ENCODE assay signal across 32 cellular contexts in genomic region chr10:75685187-75685586, GRCh38.
"Had no signal": no experiment of that assay in that cellular context is flagged by ENCODE, and none has a peak within 500 bp of the region (broad histone marks: within the 10 kb centered on the region; RNA-seq: fewer than 3 reads in every experiment).

No MANE protein-coding gene starts in this region.

- H3K27ac ChIP-seq: brain microvascular endothelial cell, coronary artery, dorsolateral prefrontal cortex, heart left ventricle, WERI-Rb-1 had no signal

- H3K27me3 ChIP-seq: brain microvascular endothelial cell, heart left ventricle had no signal

- H3K4me3 ChIP-seq: coronary artery, dorsolateral prefrontal cortex, heart left ventricle had no signal

- ATAC-seq: activated CD4-positive, alpha-beta T cell treated with anti-CD3 and anti-CD28 coated beads for 36 hours; activated CD8-positive, alpha-beta memory T cell treated with anti-CD3 and anti-CD28 coated beads, Interleukin-2, amount 10 ng/mL, durations not matched to agents 7 days and 5 days; activated CD8-positive, alpha-beta T cell treated with anti-CD3 and anti-CD28 coated beads, Interleukin-2, amount 10 ng/mL, durations not matched to agents 7 days and 5 days; activated T-cell treated with anti-CD3 and anti-CD28 coated beads, Interleukin-2, amount 50 U/mL, for 72 hours; esophagus mucosa; heart left ventricle; T-helper 17 cell had no signal

- H3K27ac Mint-ChIP-seq: activated CD4-positive, alpha-beta memory T cell treated with anti-CD3 and anti-CD28 coated beads for 36 hours; activated CD4-positive, alpha-beta T cell treated with anti-CD3 and anti-CD28 coated beads for 36 hours; activated CD4-positive, alpha-beta T cell treated with anti-CD3 and anti-CD28 coated beads, Interleukin-2, amount 10 ng/mL, durations not matched to agents 24 days and 14 days; activated CD8-positive, alpha-beta memory T cell treated with anti-CD3 and anti-CD28 coated beads, Interleukin-2, amount 10 ng/mL, durations not matched to agents 7 days and 5 days; activated CD8-positive, alpha-beta T cell treated with anti-CD3 and anti-CD28 coated beads, Interleukin-2, amount 10 ng/mL, durations not matched to agents 7 days and 5 days; activated naive CD8-positive, alpha-beta T cell; activated T-cell treated with anti-CD3 and anti-CD28 coated beads, Interleukin-2, amount 50 U/mL, for 24 hours; activated T-cell treated with anti-CD3 and anti-CD28 coated beads, Interleukin-2, amount 50 U/mL, for 72 hours; dendritic cell treated with granulocyte-macrophage colony-stimulating factor and Interleukin-4, amounts not matched to agents 40 ng/mL and 50 ng/mL, for 4 days; endodermal cell; T-helper 17 cell; T-helper 2 cell treated with Interferon-gamma antibody and Interleukin-4, amounts not matched to agents 5 μg/mL and 100 μg/mL, for 36 hours had no signal

- H3K36me3 Mint-ChIP-seq: activated CD4-positive, alpha-beta memory T cell treated with anti-CD3 and anti-CD28 coated beads for 36 hours; activated CD8-positive, alpha-beta memory T cell treated with anti-CD3 and anti-CD28 coated beads, Interleukin-2, amount 10 ng/mL, durations not matched to agents 7 days and 5 days; activated naive CD8-positive, alpha-beta T cell had no signal

- H3K4me1 Mint-ChIP-seq: activated CD4-positive, alpha-beta T cell treated with anti-CD3 and anti-CD28 coated beads for 36 hours; activated CD4-positive, alpha-beta T cell treated with anti-CD3 and anti-CD28 coated beads, Interleukin-2, amount 10 ng/mL, durations not matched to agents 24 days and 14 days; activated CD8-positive, alpha-beta memory T cell treated with anti-CD3 and anti-CD28 coated beads, Interleukin-2, amount 10 ng/mL, durations not matched to agents 7 days and 5 days; central memory CD8-positive, alpha-beta T cell; endodermal cell; T-helper 17 cell had no signal

- H3K27me3 Mint-ChIP-seq: activated CD4-positive, alpha-beta memory T cell treated with anti-CD3 and anti-CD28 coated beads for 36 hours; activated CD4-positive, alpha-beta T cell treated with anti-CD3 and anti-CD28 coated beads for 36 hours; activated CD4-positive, alpha-beta T cell treated with anti-CD3 and anti-CD28 coated beads, Interleukin-2, amount 10 ng/mL, durations not matched to agents 24 days and 14 days; dendritic cell treated with granulocyte-macrophage colony-stimulating factor and Interleukin-4, amounts not matched to agents 40 ng/mL and 50 ng/mL, for 4 days had no signal

- H3K36me3 ChIP-seq: brain microvascular endothelial cell, heart left ventricle, WERI-Rb-1 had no signal

- DNase-seq: activated CD4-positive, alpha-beta memory T cell treated with anti-CD3 and anti-CD28 coated beads for 36 hours; activated CD4-positive, alpha-beta T cell treated with anti-CD3 and anti-CD28 coated beads for 36 hours; activated CD4-positive, alpha-beta T cell treated with anti-CD3 and anti-CD28 coated beads, Interleukin-2, amount 10 ng/mL, durations not matched to agents 24 days and 14 days; activated CD4-positive, CD25-positive, alpha-beta regulatory T cell; activated CD4-positive, CD25-positive, alpha-beta regulatory T cell treated with anti-CD3 and anti-CD28 coated beads, Interleukin-2, amount 50 U/mL, for 72 hours; activated CD8-positive, alpha-beta memory T cell treated with anti-CD3 and anti-CD28 coated beads, Interleukin-2, amount 10 ng/mL, durations not matched to agents 7 days and 5 days; activated CD8-positive, alpha-beta memory T cell treated with anti-CD3 and anti-CD28 coated beads, Interleukin-2, amount 50 U/mL, for 4 hours; activated CD8-positive, alpha-beta T cell treated with anti-CD3 and anti-CD28 coated beads, Interleukin-2, amount 10 ng/mL, durations not matched to agents 7 days and 5 days; activated effector memory CD4-positive, alpha-beta T cell treated with Interleukin-2 at 50 U/mL for 16 hours; activated gamma-delta T cell treated with Interleukin-2 at 50 U/mL for 16 hours; activated naive CD4-positive, alpha-beta T cell treated with anti-CD3 and anti-CD28 coated beads, Interleukin-2, amount 50 U/mL, for 16 hours; activated naive CD4-positive, alpha-beta T cell treated with Interleukin-2 at 50 U/mL for 16 hours; activated T-cell treated with anti-CD3 and anti-CD28 coated beads, Interleukin-2, amount 50 U/mL, for 24 hours; activated T-cell treated with anti-CD3 and anti-CD28 coated beads, Interleukin-2, amount 50 U/mL, for 72 hours; amniotic stem cell; anterior cingulate cortex; brain microvascular endothelial cell; dorsolateral prefrontal cortex; effector memory CD4-positive, alpha-beta T cell; endodermal cell; foreskin fibroblast; heart left ventricle; T-helper 1 cell; T-helper 17 cell; T1000; WERI-Rb-1 had no signal

- H3K9me3 Mint-ChIP-seq: activated CD4-positive, alpha-beta memory T cell treated with anti-CD3 and anti-CD28 coated beads for 36 hours; activated CD4-positive, alpha-beta T cell treated with anti-CD3 and anti-CD28 coated beads, Interleukin-2, amount 10 ng/mL, durations not matched to agents 24 days and 14 days; activated T-cell treated with anti-CD3 and anti-CD28 coated beads, Interleukin-2, amount 50 U/mL, for 72 hours; endodermal cell; T-helper 2 cell treated with Interferon-gamma antibody and Interleukin-4, amounts not matched to agents 5 μg/mL and 100 μg/mL, for 36 hours had no signal

- H3K4me3 Mint-ChIP-seq: activated CD4-positive, alpha-beta memory T cell treated with anti-CD3 and anti-CD28 coated beads for 36 hours; activated CD4-positive, alpha-beta T cell treated with anti-CD3 and anti-CD28 coated beads for 36 hours; activated CD4-positive, alpha-beta T cell treated with anti-CD3 and anti-CD28 coated beads, Interleukin-2, amount 10 ng/mL, durations not matched to agents 24 days and 14 days; activated CD8-positive, alpha-beta memory T cell treated with anti-CD3 and anti-CD28 coated beads, Interleukin-2, amount 10 ng/mL, durations not matched to agents 7 days and 5 days; activated CD8-positive, alpha-beta T cell treated with anti-CD3 and anti-CD28 coated beads, Interleukin-2, amount 10 ng/mL, durations not matched to agents 7 days and 5 days; activated naive CD8-positive, alpha-beta T cell; activated T-cell treated with anti-CD3 and anti-CD28 coated beads, Interleukin-2, amount 50 U/mL, for 24 hours; activated T-cell treated with anti-CD3 and anti-CD28 coated beads, Interleukin-2, amount 50 U/mL, for 72 hours; central memory CD8-positive, alpha-beta T cell; dendritic cell treated with granulocyte-macrophage colony-stimulating factor and Interleukin-4, amounts not matched to agents 40 ng/mL and 50 ng/mL, for 4 days; endodermal cell; T-helper 17 cell; T-helper 2 cell treated with Interferon-gamma antibody and Interleukin-4, amounts not matched to agents 5 μg/mL and 100 μg/mL, for 36 hours had no signal
